ENCODE assay signal across 1 cellular context in the genomic region with DNA sequence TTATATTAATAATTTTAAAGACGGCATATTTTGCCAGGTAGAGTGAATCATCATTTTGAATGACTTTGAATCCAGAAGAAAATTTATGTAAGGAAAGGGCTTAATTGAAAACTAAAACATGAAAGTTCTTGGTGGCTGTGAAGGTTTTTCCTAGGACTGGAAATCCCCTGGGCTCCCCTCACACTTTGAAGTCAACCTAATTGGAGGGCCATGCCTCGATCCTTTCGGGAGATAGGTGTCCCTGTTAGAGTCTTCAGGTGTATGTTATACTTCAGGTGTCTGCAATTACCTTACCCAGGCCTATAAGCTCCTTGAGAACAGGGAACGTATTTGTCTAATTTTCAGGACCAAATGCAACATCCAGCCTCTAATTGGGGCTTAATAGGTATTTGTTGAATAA.
TF ChIP-seq lines count a peak whose summit lies in the region.

No MANE protein-coding gene starts in this region.

TF ChIP-seq in HCT116, 20 proteins besides CTCF, POLR2A, EP300 and RAD21:
- TF ChIP-seq ZBTB33 (IDR thresholded peaks at IDR 0.05; ENCODE audit: extremely low read depth, insufficient replicate concordance, low read length) = no peak
- TF ChIP-seq SRF (IDR thresholded peaks at IDR 0.05; ENCODE audit: low read depth) = no peak
- TF ChIP-seq POLR2AphosphoS5 (IDR thresholded peaks at IDR 0.05; ENCODE audit: low read depth, low read length) = no peak
- TF ChIP-seq MAX (IDR thresholded peaks at IDR 0.05) = no peak
- no peak for TF ChIP-seq EZH2phosphoT487 (IDR thresholded peaks at IDR 0.05; ENCODE audit: borderline replicate concordance)
- TF ChIP-seq YY1 (IDR thresholded peaks at IDR 0.05; ENCODE audit: extremely low read depth, insufficient replicate concordance, low read depth, low read length) = no peak
- TF ChIP-seq ZFX (IDR thresholded peaks at IDR 0.05) = no peak
- no peak for TF ChIP-seq CBX3 (IDR thresholded peaks at IDR 0.05; ENCODE audit: low read depth)
- TF ChIP-seq, protein P1, sequence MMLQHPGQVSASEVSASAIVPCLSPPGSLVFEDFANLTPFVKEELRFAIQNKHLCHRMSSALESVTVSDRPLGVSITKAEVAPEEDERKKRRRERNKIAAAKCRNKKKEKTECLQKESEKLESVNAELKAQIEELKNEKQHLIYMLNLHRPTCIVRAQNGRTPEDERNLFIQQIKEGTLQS (IDR thresholded peaks at IDR 0.05) = no peak
- TF ChIP-seq ZNF274 (IDR thresholded peaks at IDR 0.05; ENCODE audit: low read depth, low read length) = no peak
- TF ChIP-seq EZH2 (IDR thresholded peaks at IDR 0.05) = no peak
- no peak for TF ChIP-seq ELF1 (IDR thresholded peaks at IDR 0.05; ENCODE audit: borderline replicate concordance, low read depth)
